In genomic region chr1:16611164-16611563, GRCh38 we compare ENCODE assay signal across 9 cellular contexts. TPM values are rescaled to one million over a fixed set of nuclear protein-coding genes. Genes with fewer than 3 reads are reported as not detected.
DNase-seq lines count a peak whose midpoint lies in the region; ATAC-seq, FAIRE-seq and TF ChIP-seq lines count a peak whose summit lies in the region.
"Not testable (repeated sequence)": the region's sequence is repeated elsewhere in the genome, so short reads cannot be mapped to it uniquely, and the experiment has no call there.
"Had no signal": no experiment of that assay in that cellular context is flagged by ENCODE, and none has a peak within 500 bp of the region (broad histone marks: within the 10 kb centered on the region; RNA-seq: fewer than 3 reads in every experiment).

No MANE protein-coding gene starts in this region.

- not testable (repeated sequence) for TF ChIP-seq RAD21 in K562 (CRISPR knock-in tag; conservative IDR thresholded peaks at IDR 0.05 in 1 of 2, IDR thresholded peaks at IDR 0.05 in 1 of 2)

- not testable (repeated sequence) for H3K9me1 ChIP-seq in K562 (ENCODE audit: control insufficient read depth, insufficient read depth, low read length)

- not testable (repeated sequence) for H3K4me1 Mint-ChIP-seq in activated CD4-positive, alpha-beta memory T cell treated with anti-CD3 and anti-CD28 coated beads, Interleukin-2, amount 10 ng/mL, durations not matched to agents 7 days and 5 days

- peaks cover 45% of the 10 kb centered on the region for H3K79me2 ChIP-seq in DND-41 (ENCODE audit: insufficient read depth, low read length)
- H3K79me2 ChIP-seq in K562 (ENCODE audit: control insufficient read depth, insufficient read depth, low read length) = not testable (repeated sequence)

- H3K36me3 Mint-ChIP-seq in activated CD4-positive, alpha-beta memory T cell treated with anti-CD3 and anti-CD28 coated beads, Interleukin-2, amount 10 ng/mL, durations not matched to agents 7 days and 5 days (ENCODE audit: low read depth) = not testable (repeated sequence)

- BruUV-seq in K562 (replicated peaks; lab: Mats Ljungman, UMichigan) = not testable (repeated sequence)

- not testable (repeated sequence) for H3K9me3 Mint-ChIP-seq in activated CD4-positive, alpha-beta memory T cell treated with anti-CD3 and anti-CD28 coated beads, Interleukin-2, amount 10 ng/mL, durations not matched to agents 7 days and 5 days

- not testable (repeated sequence) for H3K27me3 Mint-ChIP-seq in activated CD4-positive, alpha-beta memory T cell treated with anti-CD3 and anti-CD28 coated beads, Interleukin-2, amount 10 ng/mL, durations not matched to agents 7 days and 5 days

- not testable (repeated sequence) for H3K9ac ChIP-seq in DND-41 (ENCODE audit: low read depth, low read length); K562 (ENCODE audit: insufficient read depth in 1 of 2, low read depth in 2 of 2, low read length in 2 of 2)

- H3K27ac Mint-ChIP-seq in activated CD4-positive, alpha-beta memory T cell treated with anti-CD3 and anti-CD28 coated beads, Interleukin-2, amount 10 ng/mL, durations not matched to agents 7 days and 5 days = not testable (repeated sequence)

- intact Hi-C loops in K562 (cut with micrococcal nuclease) = loop anchor here (5.0 kb wide), 2 partner anchors 94 to 169 kb away; partner anchors contain the start of gene NECAP2
- intact Hi-C loops in mucosa of descending colon (cut with DNase I, micrococcal nuclease) = not testable (repeated sequence)

- not testable (repeated sequence) for FAIRE-seq in K562 (lab: Jason Lieb, UNC)

- not testable (repeated sequence) for H2AFZ ChIP-seq in DND-41 (ENCODE audit: low read depth, low read length); K562 (ENCODE audit: low read depth, low read length)

- H3K27me3 ChIP-seq in DND-41 (ENCODE audit: insufficient read depth, low read length, poor library complexity); Peyer's patch; K562 (ENCODE audit: control insufficient read depth in 2 of 2, insufficient read depth in 2 of 2, low read length in 2 of 2); right atrium auricular region; suprapubic skin: not testable (repeated sequence)

- H4K20me1 ChIP-seq in DND-41 (ENCODE audit: insufficient read depth, low read length) = peaks cover 11% of the 10 kb centered on the region; the same call in 1 of the 2 replicates
- H4K20me1 ChIP-seq in K562 (replicated peaks; ENCODE audit: control insufficient read depth, insufficient read depth, low read length) = not testable (repeated sequence)

- peaks cover 25% of the 10 kb centered on the region for H3K36me3 ChIP-seq in DND-41 (ENCODE audit: insufficient read depth, low read length)
- peaks cover 0 to 28% (median 0%) of the 10 kb centered on the region in 3 donors for H3K36me3 ChIP-seq in Peyer's patch
- peaks cover 19% of the 10 kb centered on the region; the same call in 1 of the 3 replicates for H3K36me3 ChIP-seq in K562 (ENCODE audit: control insufficient read depth, insufficient read depth, low read length)
- H3K36me3 ChIP-seq in right atrium auricular region = peaks cover 21% of the 10 kb centered on the region
- not testable (repeated sequence) for H3K36me3 ChIP-seq in mucosa of descending colon (ENCODE audit: low read depth)
- H3K36me3 ChIP-seq in suprapubic skin = peaks cover 24% of the 10 kb centered on the region

- H3K4me1 ChIP-seq in DND-41 (ENCODE audit: insufficient read depth, low read length) (peaks cover 33% of the 10 kb centered on the region), Peyer's patch (peaks cover 3 to 23% (median 11%) of the 10 kb centered on the region in 4 donors), K562 (replicated peaks in 1 of 2; ENCODE audit: control insufficient read depth in 2 of 2, insufficient read depth in 2 of 2, low read length in 2 of 2) (peaks cover 25 to 32% of the 10 kb centered on the region in 2 experiments), right atrium auricular region (peaks cover 0 to 23% of the 10 kb centered on the region in 2 donors), mucosa of descending colon (ENCODE audit: low read depth) (peaks cover 20% of the 10 kb centered on the region), suprapubic skin (peaks cover 27% of the 10 kb centered on the region)

- not testable (repeated sequence) for TF ChIP-seq POLR2A in Peyer's patch (IDR thresholded peaks at IDR 0.05); K562 (conservative IDR thresholded peaks at IDR 0.05); suprapubic skin (IDR thresholded peaks at IDR 0.05)

- POLR2A ChIA-PET in activated CD4-positive, alpha-beta memory T cell treated with anti-CD3 and anti-CD28 coated beads, Interleukin-2, amount 10 ng/mL, durations not matched to agents 7 days and 5 days (lab: Charles Lee) = not testable (repeated sequence)
- POLR2A ChIA-PET in K562 (lab: Yijun Ruan, JAX) = interaction anchor here (1.3 to 2.9 kb wide), 4 partner anchors 8 to 293 kb away, joined by 4 to 19 read pairs (median 12); no protein-coding TSS in a partner anchor

- WGBS in K562 (ENCODE audit: insufficient coverage, low coverage, missing lambda C conversion rate) = 63% methylated on average over 4 of the region's 4 CpGs
- WGBS in suprapubic skin = 82% methylated on average over 4 of the region's 4 CpGs

- TF ChIP-seq EP300 in K562 (IDR thresholded peaks at IDR 0.05; ENCODE audit: low read length); suprapubic skin (IDR thresholded peaks at IDR 0.05): not testable (repeated sequence)

- not testable (repeated sequence) for H3K4me3 Mint-ChIP-seq in activated CD4-positive, alpha-beta memory T cell treated with anti-CD3 and anti-CD28 coated beads, Interleukin-2, amount 10 ng/mL, durations not matched to agents 7 days and 5 days

- peak overlapping the region; percentile 75; the same call in 1 of the 2 replicates for H3K4me2 ChIP-seq in DND-41 (ENCODE audit: insufficient read depth, low read length)
- not testable (repeated sequence) for H3K4me2 ChIP-seq in K562 (ENCODE audit: insufficient read depth, low read length)

- not testable (repeated sequence) for H3K27ac ChIP-seq in DND-41 (ENCODE audit: low read length); Peyer's patch; K562 (ENCODE audit: extremely low read depth, low read depth, low read length); right atrium auricular region; suprapubic skin

- DNase-seq in DND-41; K562 (ENCODE audit: extremely low read depth in 1 of 4, low spot score in 3 of 4): not testable (repeated sequence)
- DNase-seq in Peyer's patch = peak; percentile 21 to 50 (median 23)
- DNase-seq in activated CD4-positive, alpha-beta memory T cell treated with anti-CD3 and anti-CD28 coated beads, Interleukin-2, amount 10 ng/mL, durations not matched to agents 7 days and 5 days = peak; percentile 16
- peak; percentile 60 for DNase-seq in right atrium auricular region (ENCODE audit: low spot score)
- peak; percentile 47 for DNase-seq in left lobe of liver (ENCODE audit: low spot score)
- peak; percentile 7 to 38 (median 34) for DNase-seq in mucosa of descending colon
- peak; percentile 51 to 76 for DNase-seq in suprapubic skin (ENCODE audit: low spot score in 2 of 2)

- not testable (repeated sequence) for ATAC-seq in DND-41 (ENCODE audit: insufficient read depth, low read depth); K562; left lobe of liver; mucosa of descending colon

- CTCF ChIA-PET in activated CD4-positive, alpha-beta memory T cell treated with anti-CD3 and anti-CD28 coated beads, Interleukin-2, amount 10 ng/mL, durations not matched to agents 7 days and 5 days (lab: Charles Lee) = interaction anchor here (1.4 to 2.0 kb wide), 2 partner anchors 10 to 14 kb away, joined by 4 to 17 read pairs; no protein-coding TSS in a partner anchor
- CTCF ChIA-PET in K562 (lab: Yijun Ruan, JAX; ENCODE audit: low intra/inter-chr PET ratio) = not testable (repeated sequence)

- H3K9me3 ChIP-seq in DND-41 (ENCODE audit: insufficient read depth, low read length, severe bottlenecking); Peyer's patch; K562 (replicated peaks; ENCODE audit: control insufficient read depth, insufficient read depth, low read depth, low read length); right atrium auricular region; mucosa of descending colon; suprapubic skin: not testable (repeated sequence)

- not testable (repeated sequence) for H3K4me3 ChIP-seq in DND-41 (ENCODE audit: low read depth in 1 of 2, low read length in 2 of 2); Peyer's patch; K562; right atrium auricular region; mucosa of descending colon; suprapubic skin

- in situ Hi-C loops in K562 (cut with MboI) = loop anchor here (5.0 to 25.0 kb wide), 3 partner anchors 99 to 301 kb away; partner anchors contain the start of genes CROCC and RNU1-1

- TF ChIP-seq CTCF in DND-41 (IDR thresholded peaks at IDR 0.05; ENCODE audit: borderline replicate concordance, extremely low read depth, low read length, poor library complexity, severe bottlenecking); Peyer's patch (IDR thresholded peaks at IDR 0.05); K562 (IDR thresholded peaks at IDR 0.05 in 2 of 3, conservative IDR thresholded peaks at IDR 0.05 in 1 of 3; ENCODE audit: insufficient read depth in 2 of 3, low read depth in 1 of 3, low read length in 3 of 3); right atrium auricular region (IDR thresholded peaks at IDR 0.05); mucosa of descending colon (IDR thresholded peaks at IDR 0.05); suprapubic skin (IDR thresholded peaks at IDR 0.05): not testable (repeated sequence)

RNA-seq across cellular contexts. Expression of gene NBPF1, which starts 2.2 kb away (rescaled TPM):
- total RNA-seq in Peyer's patch (100 to 1,000 TPM in 3 of 4 donors, 10 to 100 TPM in 1; 73.9 to 145 (median 115) TPM), K562 (2014; rRNA removed) (15.1 and 19.0 TPM in 2 replicates), K562 (2014; rRNA removed; fragmentation: Illumina TruSeq; extraction: Trizol) (20.3 and 21.2 TPM in 2 replicates), K562 (2015; rRNA removed; fragmentation: Illumina TruSeq; extraction: Trizol) (39.1 and 42.6 TPM in 2 replicates), K562 (2021) (31.4 and 33.6 TPM in 2 replicates), right atrium auricular region (10 to 100 TPM; 15.1 to 20.0 TPM), left lobe of liver (23.0 TPM), mucosa of descending colon (100 to 1,000 TPM in 2 of 3 donors, 10 to 100 TPM in 1; 80.2 to 169 (median 104) TPM), suprapubic skin (10 to 100 TPM; 12.9 to 49.1 (median 23.8) TPM)
- 1 to 10 TPM; 1.7 to 2.2 TPM for total RNA-seq in activated CD4-positive, alpha-beta memory T cell treated with anti-CD3 and anti-CD28 coated beads, Interleukin-2, amount 10 ng/mL, durations not matched to agents 7 days and 5 days
- 56.6 and 102 TPM in 2 replicates for total RNA-seq in K562 (2011; cell fraction: chromatin; rRNA removed; ENCODE audit: low replicate concordance)
- total RNA-seq in K562 (2011; cell fraction: nucleolus; rRNA removed) = 36.9 and 44.1 TPM in 2 replicates
- total RNA-seq in K562 (2011; cell fraction: nucleoplasm; rRNA removed) = 89.4 and 146 TPM in 2 replicates
- polyA plus RNA-seq in K562 (2011; rRNA removed) (36.5 and 41.3 TPM in 2 replicates), K562 (2014; fragmentation: Illumina TruSeq; extraction: Trizol) (27.6 and 35.0 TPM in 2 replicates), K562 (2014; fragmentation: Nextera tagmentation; extraction: Ambion mirVana) (1 to 10 TPM; 5.2 to 7.9 TPM), K562 (2014; rRNA removed) (24.1 and 30.7 TPM in 2 replicates)
- polyA plus RNA-seq in K562 (2011; cell fraction: cytosol; rRNA removed) = 15.1 and 32.8 TPM in 2 replicates
- 56.8 and 69.1 TPM in 2 replicates for polyA plus RNA-seq in K562 (2011; cell fraction: nucleus; rRNA removed)
- polyA plus RNA-seq in K562 (2012) = 32.4 and 33.6 TPM in 2 replicates
- 28.5 and 39.5 TPM in 2 replicates for polyA minus RNA-seq in K562 (2011; rRNA and poly(A)+ RNA removed)
- 10.4 and 15.7 TPM in 2 replicates for polyA minus RNA-seq in K562 (2011; cell fraction: cytosol; rRNA and poly(A)+ RNA removed)
- 39.3 and 69.2 TPM in 2 replicates for polyA minus RNA-seq in K562 (2011; cell fraction: nucleus; rRNA and poly(A)+ RNA removed)

RNA-seq across cellular contexts. Expression of gene RNU1-3, which starts 55.6 kb away (rescaled TPM):
- total RNA-seq in Peyer's patch (under 1 TPM; under 0.01 TPM), K562 (2014; rRNA removed) (under 0.01 TPM in 2 replicates), K562 (2014; rRNA removed; fragmentation: Illumina TruSeq; extraction: Trizol) (28,565 and 32,823 TPM in 2 replicates), K562 (2015; rRNA removed; fragmentation: Illumina TruSeq; extraction: Trizol) (20,456 and 27,045 TPM in 2 replicates), K562 (2021) (2,231 and 2,538 TPM in 2 replicates), right atrium auricular region (not detected), left lobe of liver (1,159 TPM), mucosa of descending colon (1,000 to 10,000 TPM; 2,195 to 6,222 (median 2,378) TPM), suprapubic skin (under 1 TPM; under 0.01 TPM)
- 1,000 to 10,000 TPM; 1,570 to 1,691 TPM for total RNA-seq in activated CD4-positive, alpha-beta memory T cell treated with anti-CD3 and anti-CD28 coated beads, Interleukin-2, amount 10 ng/mL, durations not matched to agents 7 days and 5 days
- under 0.01 TPM in 2 replicates for total RNA-seq in K562 (2011; cell fraction: chromatin; rRNA removed; ENCODE audit: low replicate concordance)
- under 0.01 and 21,200 TPM in 2 replicates for total RNA-seq in K562 (2011; cell fraction: nucleolus; rRNA removed)
- under 0.01 and 24,158 TPM in 2 replicates for total RNA-seq in K562 (2011; cell fraction: nucleoplasm; rRNA removed)
- polyA plus RNA-seq in K562 (2011; rRNA removed) (83.9 TPM in 1 of 2 replicates, not detected in the other), K562 (2014; fragmentation: Illumina TruSeq; extraction: Trizol) (not detected in 2 replicates), K562 (2014; fragmentation: Nextera tagmentation; extraction: Ambion mirVana) (1 to 10 TPM in 1 of 2 experiments, not detected in 1; 3.0 TPM), K562 (2014; rRNA removed) (not detected in 2 replicates)
- under 0.01 TPM in 1 of 2 replicates, not detected in the other for polyA plus RNA-seq in K562 (2011; cell fraction: cytosol; rRNA removed)
- under 0.01 and 1,424 TPM in 2 replicates for polyA plus RNA-seq in K562 (2011; cell fraction: nucleus; rRNA removed)
- 25.1 TPM in 1 of 2 replicates, not detected in the other for polyA plus RNA-seq in K562 (2012)
- 10,756 and 20,531 TPM in 2 replicates for polyA minus RNA-seq in K562 (2011; rRNA and poly(A)+ RNA removed)
- 58,964 and 66,171 TPM in 2 replicates for polyA minus RNA-seq in K562 (2011; cell fraction: cytosol; rRNA and poly(A)+ RNA removed)
- polyA minus RNA-seq in K562 (2011; cell fraction: nucleus; rRNA and poly(A)+ RNA removed) = 66,769 and 85,880 TPM in 2 replicates
- polyA plus RNA-seq: IMR-90 had no signal
